Comparison of ENCODE assay signal across 1 cellular context in genomic region chr2:7452110-7452851, GRCh38.
TF ChIP-seq lines count a peak whose summit lies in the region.

No MANE protein-coding gene starts in this region.

TF ChIP-seq in H1, 55 proteins besides CTCF, POLR2A, EP300 and RAD21:
- TF ChIP-seq HDAC6 (IDR thresholded peaks at IDR 0.05; ENCODE audit: low read depth, low read length) = no peak
- no peak for TF ChIP-seq YY1 (IDR thresholded peaks at IDR 0.05; ENCODE audit: low read depth, low read length)
- no peak for TF ChIP-seq HDAC2 (IDR thresholded peaks at IDR 0.05; ENCODE audit: borderline replicate concordance in 1 of 2, low read depth in 2 of 2, low read length in 2 of 2)
- TF ChIP-seq ATF2 (IDR thresholded peaks at IDR 0.05; ENCODE audit: low read length) = no peak
